ENCODE assay signal across 17 cellular contexts in the genomic region with DNA sequence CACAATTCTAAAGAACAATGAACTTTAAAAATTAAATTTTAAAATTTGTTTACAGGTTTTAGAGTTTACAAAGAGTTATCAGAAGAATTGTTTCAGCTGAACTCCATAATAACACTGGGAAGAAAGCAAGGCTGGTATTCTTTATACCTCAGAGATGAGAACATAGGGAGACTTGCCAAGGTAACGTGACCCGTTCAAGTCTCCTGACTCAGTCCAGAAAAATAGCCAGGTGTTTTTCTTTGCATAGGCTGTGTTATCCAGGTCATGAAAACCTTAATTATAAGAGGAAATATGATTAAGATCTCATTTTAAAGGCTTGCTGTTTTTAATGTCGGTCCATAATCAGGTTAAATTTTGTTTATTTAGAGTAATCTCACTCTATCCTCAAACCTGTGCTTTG. TPM values are rescaled to one million over a fixed set of nuclear protein-coding genes. Genes with fewer than 3 reads are reported as not detected.
DNase-seq lines count a peak whose midpoint lies in the region; ATAC-seq, FAIRE-seq and TF ChIP-seq lines count a peak whose summit lies in the region.
"Had no signal": no experiment of that assay in that cellular context is flagged by ENCODE, and none has a peak within 500 bp of the region (broad histone marks: within the 10 kb centered on the region; RNA-seq: fewer than 3 reads in every experiment).

No MANE protein-coding gene starts in this region.

- intact Hi-C loops in psoas muscle (cut with DNase I): no loop called here

- 85% methylated on average over 2 of the region's 3 CpGs for WGBS in mesenchymal stem cell
- WGBS in psoas muscle, 3 donors: 51 to 55% (median 54%) methylated on average over 3 of the region's 3 CpGs

- H3K4me2 ChIP-seq in mesenchymal stem cell (ENCODE audit: low read length, poor library complexity, severe bottlenecking): no peak overlapping the region

- H3K36me3 ChIP-seq in mesenchymal stem cell (ENCODE audit: control insufficient read depth in 1 of 2, insufficient read depth in 2 of 2, low read depth in 1 of 2, low read length in 2 of 2) (no peaks in the 10 kb centered on the region), psoas muscle (ENCODE audit: insufficient read depth in 1 of 2, low read depth in 1 of 2) (no peaks in the 10 kb centered on the region)

- no peak overlapping the region for H3K18ac ChIP-seq in mesenchymal stem cell (ENCODE audit: low read depth in 1 of 2, low read length in 2 of 2)

- H3K23ac ChIP-seq in mesenchymal stem cell (ENCODE audit: low read length in 2 of 2): no peak overlapping the region

- H2BK5ac ChIP-seq in mesenchymal stem cell (ENCODE audit: low read depth, low read length, poor library complexity, severe bottlenecking): no peak overlapping the region

- H2BK15ac ChIP-seq in mesenchymal stem cell (ENCODE audit: low read depth, poor library complexity, severe bottlenecking): no peak overlapping the region

- peak overlapping the region; percentile 49 for H2BK120ac ChIP-seq in mesenchymal stem cell (ENCODE audit: low read depth, low read length)

- H2BK12ac ChIP-seq in mesenchymal stem cell (ENCODE audit: low read length in 2 of 2): no peak overlapping the region

- H3K4me3 ChIP-seq in mesenchymal stem cell (ENCODE audit: insufficient read depth in 1 of 2, low read depth in 1 of 2, low read length in 2 of 2) (no peak overlapping the region), psoas muscle (no peak overlapping the region)

- no peak overlapping the region for H4K91ac ChIP-seq in mesenchymal stem cell (ENCODE audit: low read length)

- H3K4ac ChIP-seq in mesenchymal stem cell (ENCODE audit: low read depth in 1 of 2, low read length in 2 of 2): no peak overlapping the region

- no peak for TF ChIP-seq POLR2A in H54 (IDR thresholded peaks at IDR 0.05; ENCODE audit: low read depth, low read length)

- H3K9ac ChIP-seq in mesenchymal stem cell (ENCODE audit: low read length): peak overlapping the region; percentile 32

- H3K79me1 ChIP-seq in mesenchymal stem cell (replicated peaks; ENCODE audit: low read length, poor library complexity, severe bottlenecking): no peaks in the 10 kb centered on the region

- no peak overlapping the region for H3K27ac ChIP-seq in mesenchymal stem cell (ENCODE audit: low read length, poor library complexity, severe bottlenecking)
- H3K27ac ChIP-seq in psoas muscle: no peak overlapping the region

- no peak overlapping the region for H3K14ac ChIP-seq in mesenchymal stem cell (ENCODE audit: low read length in 2 of 2)

- FAIRE-seq in H54 (lab: Jason Lieb, UNC): peak; percentile 65

- H3K4me1 ChIP-seq in mesenchymal stem cell (ENCODE audit: control insufficient read depth, insufficient read depth, low read depth, low read length): no peaks in the 10 kb centered on the region
- H3K4me1 ChIP-seq in psoas muscle: no peaks in the 10 kb centered on the region

- no peak overlapping the region for H2AFZ ChIP-seq in mesenchymal stem cell (ENCODE audit: low read depth, low read length)

- H2AK5ac ChIP-seq in mesenchymal stem cell (ENCODE audit: low read length, severe bottlenecking): no peak overlapping the region

- H3K27me3 ChIP-seq in mesenchymal stem cell (ENCODE audit: control insufficient read depth in 1 of 2, insufficient read depth in 1 of 2, low read length in 2 of 2): no peaks in the 10 kb centered on the region
- no peaks in the 10 kb centered on the region for H3K27me3 ChIP-seq in psoas muscle (ENCODE audit: insufficient read depth in 3 of 3, low read length in 2 of 3)

- no peak for ATAC-seq in psoas muscle
- ATAC-seq: stimulated activated naive CD8-positive, alpha-beta T cell treated with anti-CD3 and anti-CD28 coated beads, Interleukin-15, amount 100 ng/mL, for 72 hours had no signal

- no peak for TF ChIP-seq CTCF in psoas muscle (IDR thresholded peaks at IDR 0.05)

- H4K8ac ChIP-seq in mesenchymal stem cell (ENCODE audit: low read length): no peak overlapping the region

- H3K9me3 ChIP-seq in mesenchymal stem cell (ENCODE audit: control insufficient read depth, low read length) (no peaks in the 10 kb centered on the region), psoas muscle (no peaks in the 10 kb centered on the region)

- no peak for DNase-seq in H54 (ENCODE audit: insufficient read length, low spot score)
- DNase-seq in NCI-H2029 treated with DMSO at 0.1 percent for 48 hours (lab: John Stamatoyannopoulos, UW): peak; percentile 57
- DNase-seq in amniotic epithelial cell (ENCODE audit: low read depth): peak; percentile 57
- DNase-seq in mesenchymal stem cell: no peak
- DNase-seq in GM19240 (ENCODE audit: insufficient read length, low spot score): no peak
- no peak for DNase-seq in psoas muscle
- DNase-seq in NK-92 (lab: John Stamatoyannopoulos, UW; ENCODE audit: unreplicated experiment): no peak
- no peak for DNase-seq in NCI-H187 (lab: John Stamatoyannopoulos, UW)
- DNase-seq: activated CD4-positive, alpha-beta T cell treated with anti-CD3 and anti-CD28 coated beads, Interleukin-2, amount 50 U/mL, for 1 hour; activated T-cell treated with anti-CD3 and anti-CD28 coated beads, Interleukin-2, amount 50 U/mL, for 1 hour; CD4-positive, CD25-positive, alpha-beta regulatory T cell; cerebellar nuclear complex; H7; stimulated activated naive CD8-positive, alpha-beta T cell treated with anti-CD3 and anti-CD28 coated beads, Interleukin-15, amount 100 ng/mL, for 72 hours had no signal

RNA-seq across cellular contexts. Expression of gene C6orf141, which starts 8.5 kb away (rescaled TPM):
- polyA plus RNA-seq in mesenchymal stem cell (2013, experiment 1 of 2): 1.9 TPM
- polyA plus RNA-seq in mesenchymal stem cell (2013, experiment 2 of 2): 2.0 TPM
- total RNA-seq in psoas muscle: under 1 TPM in 3 of 4 donors, not detected in 1; 0.28 to 0.88 (median 0.58) TPM
- polyA plus RNA-seq in psoas muscle: 1 to 10 TPM in 1 of 3 donors, under 1 TPM in 2; 0.29 to 1.5 (median 0.75) TPM
- total RNA-seq: CD4-positive, CD25-positive, alpha-beta regulatory T cell; osteocyte; SK-MEL-5 had no signal
- polyA plus RNA-seq: CD4-positive, CD25-positive, alpha-beta regulatory T cell had no signal

RNA-seq across cellular contexts. Expression of gene GLYATL3, which starts 42.2 kb away (rescaled TPM):
- polyA plus RNA-seq in mesenchymal stem cell (2013, experiment 1 of 2): not detected
- not detected for polyA plus RNA-seq in mesenchymal stem cell (2013, experiment 2 of 2)
- not detected for total RNA-seq in psoas muscle
- not detected for polyA plus RNA-seq in psoas muscle
- total RNA-seq: CD4-positive, CD25-positive, alpha-beta regulatory T cell; H7; osteocyte; SK-MEL-5 had no signal
- polyA plus RNA-seq: CD4-positive, CD25-positive, alpha-beta regulatory T cell; small intestine had no signal

Comparison
In these comparisons a context has a peak if more than half of its experiments do, and no peak if none do; other contexts are left out.
1. DNase-seq: peak in NCI-H2029 treated with DMSO at 0.1 percent for 48 hours (single experiment) and amniotic epithelial cell (single experiment); none in H54 (single experiment), mesenchymal stem cell (single experiment), GM19240 (single experiment), psoas muscle (0 of 2), NK-92 (single experiment) and NCI-H187 (0 of 2).